In the genomic region with DNA sequence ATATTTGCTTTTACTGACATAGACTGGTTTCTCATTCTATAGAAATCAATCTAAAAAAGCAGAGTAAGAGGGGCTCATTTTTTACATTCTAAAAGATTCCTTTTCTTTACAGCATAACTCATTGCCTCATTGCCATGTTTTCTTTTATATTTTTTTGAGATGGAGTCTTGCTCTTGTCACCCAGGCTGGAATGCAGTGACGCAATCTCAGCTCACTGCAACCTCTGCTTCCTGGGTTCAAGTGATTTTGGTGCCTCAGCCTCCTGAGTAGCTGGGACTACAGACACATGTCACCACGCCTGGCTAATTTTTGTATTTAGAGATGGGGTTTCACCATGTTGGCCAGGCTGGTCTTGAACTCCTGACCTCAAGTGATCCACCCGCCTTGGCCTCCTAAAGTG, we compare ENCODE assay signal across 6 cellular contexts.
A peak's percentile ranks its signal among the peaks of the same experiment; 100 is the strongest.
DNase-seq lines count a peak whose midpoint lies in the region; ATAC-seq, FAIRE-seq and TF ChIP-seq lines count a peak whose summit lies in the region.
"Not testable (repeated sequence)": the region's sequence is repeated elsewhere in the genome, so short reads cannot be mapped to it uniquely, and the experiment has no call there.

No MANE protein-coding gene starts in this region.

- TF ChIP-seq RAD21 in K562 (CRISPR knock-in tag; conservative IDR thresholded peaks at IDR 0.05 in 1 of 2, IDR thresholded peaks at IDR 0.05 in 1 of 2), result not testable (repeated sequence)

- H3K27me3 Mint-ChIP-seq in CD14-positive monocyte (ENCODE audit: low read depth in 3 of 3); HFFc6 (ENCODE audit: insufficient read depth); T-helper 17 cell; effector memory CD8-positive, alpha-beta T cell: not testable (repeated sequence)

- not testable (repeated sequence) for H3K27me3 ChIP-seq in K562 (ENCODE audit: control insufficient read depth in 2 of 2, insufficient read depth in 2 of 2, low read length in 2 of 2); osteoblast (ENCODE audit: insufficient read depth, low read length)

- in situ Hi-C loops in K562 (cut with MboI), result not testable (repeated sequence)

- H3K9me3 ChIP-seq in T-helper 17 cell (ENCODE audit: control insufficient read depth, low read length, poor library complexity, severe bottlenecking); K562 (replicated peaks; ENCODE audit: control insufficient read depth, insufficient read depth, low read depth, low read length); osteoblast (ENCODE audit: low read depth, low read length): not testable (repeated sequence)

- not testable (repeated sequence) for TF ChIP-seq EP300 in K562 (IDR thresholded peaks at IDR 0.05; ENCODE audit: low read length)

- not testable (repeated sequence) for H3K79me2 ChIP-seq in K562 (ENCODE audit: control insufficient read depth, insufficient read depth, low read length); osteoblast (ENCODE audit: insufficient read depth, low read length)

- not testable (repeated sequence) for H3K4me2 ChIP-seq in K562 (ENCODE audit: insufficient read depth, low read length); osteoblast (ENCODE audit: insufficient read depth, low read length)

- BruUV-seq in K562 (replicated peaks; lab: Mats Ljungman, UMichigan), result not testable (repeated sequence)

- H3K27ac ChIP-seq in K562 (ENCODE audit: extremely low read depth, low read depth, low read length), result not testable (repeated sequence)
- peak overlapping the region; percentile 35 for H3K27ac ChIP-seq in osteoblast (ENCODE audit: low read depth, low read length)

- intact Hi-C loops in CD14-positive monocyte (cut with micrococcal nuclease); K562 (cut with micrococcal nuclease): not testable (repeated sequence)

- not testable (repeated sequence) for H3K9me3 Mint-ChIP-seq in CD14-positive monocyte; HFFc6; effector memory CD8-positive, alpha-beta T cell

- not testable (repeated sequence) for H3K9me1 ChIP-seq in K562 (ENCODE audit: control insufficient read depth, insufficient read depth, low read length)

- not testable (repeated sequence) for TF ChIP-seq POLR2A in K562 (conservative IDR thresholded peaks at IDR 0.05)

- H3K4me1 Mint-ChIP-seq in CD14-positive monocyte, result not testable (repeated sequence)
- H3K4me1 Mint-ChIP-seq in HFFc6 (ENCODE audit: low read depth), result peaks cover 35% of the 10 kb centered on the region
- peaks cover 12% of the 10 kb centered on the region for H3K4me1 Mint-ChIP-seq in T-helper 17 cell
- peaks cover 14 to 15% of the 10 kb centered on the region in 2 donors for H3K4me1 Mint-ChIP-seq in effector memory CD8-positive, alpha-beta T cell (ENCODE audit: low read depth in 2 of 2)

- H3K4me3 Mint-ChIP-seq in CD14-positive monocyte; HFFc6; T-helper 17 cell; effector memory CD8-positive, alpha-beta T cell: not testable (repeated sequence)

- DNase-seq in CD14-positive monocyte (ENCODE audit: low spot score); HFFc6; T-helper 17 cell; K562 (ENCODE audit: extremely low read depth in 1 of 4, low spot score in 3 of 4); effector memory CD8-positive, alpha-beta T cell; osteoblast (ENCODE audit: insufficient read length, low spot score, missing footprints): not testable (repeated sequence)

- FAIRE-seq in K562 (lab: Jason Lieb, UNC), result not testable (repeated sequence)

- H4K20me1 ChIP-seq in K562 (replicated peaks; ENCODE audit: control insufficient read depth, insufficient read depth, low read length); osteoblast (ENCODE audit: insufficient read depth, low read length): not testable (repeated sequence)

- H3K4me3 ChIP-seq in K562; osteoblast (ENCODE audit: insufficient read depth, low read length): not testable (repeated sequence)

- not testable (repeated sequence) for H3K9ac ChIP-seq in K562 (ENCODE audit: insufficient read depth in 1 of 2, low read depth in 2 of 2, low read length in 2 of 2)

- POLR2A ChIA-PET in K562 (lab: Yijun Ruan, JAX), result interaction anchor here (0.7 kb wide), 1 partner anchor 49 kb away, joined by 3 read pairs; no protein-coding TSS in a partner anchor

- not testable (repeated sequence) for H3K4me1 ChIP-seq in K562 (replicated peaks in 1 of 2; ENCODE audit: control insufficient read depth in 2 of 2, insufficient read depth in 2 of 2, low read length in 2 of 2)
- peaks cover 20% of the 10 kb centered on the region for H3K4me1 ChIP-seq in osteoblast (ENCODE audit: insufficient read depth, low read length)

- H3K36me3 Mint-ChIP-seq in CD14-positive monocyte (peaks cover 85 to 96% of the 10 kb centered on the region in 2 donors), HFFc6 (ENCODE audit: low read depth) (peaks cover 43% of the 10 kb centered on the region)
- not testable (repeated sequence) for H3K36me3 Mint-ChIP-seq in T-helper 17 cell (ENCODE audit: low read depth)
- peaks cover 55% of the 10 kb centered on the region for H3K36me3 Mint-ChIP-seq in effector memory CD8-positive, alpha-beta T cell (ENCODE audit: insufficient read depth)

- not testable (repeated sequence) for TF ChIP-seq CTCF in CD14-positive monocyte (IDR thresholded peaks at IDR 0.05); HFFc6 (IDR thresholded peaks at IDR 0.05); K562 (IDR thresholded peaks at IDR 0.05 in 2 of 3, conservative IDR thresholded peaks at IDR 0.05 in 1 of 3; ENCODE audit: insufficient read depth in 2 of 3, low read depth in 1 of 3, low read length in 3 of 3); osteoblast (IDR thresholded peaks at IDR 0.05; ENCODE audit: extremely low read depth, low read depth, low read length)

- H3K36me3 ChIP-seq in K562 (ENCODE audit: control insufficient read depth, insufficient read depth, low read length), result not testable (repeated sequence)
- peaks cover 54% of the 10 kb centered on the region for H3K36me3 ChIP-seq in osteoblast (ENCODE audit: insufficient read depth, low read length)

- 50% methylated on average over 1 of the region's 3 CpGs for WGBS in K562 (ENCODE audit: insufficient coverage, low coverage, missing lambda C conversion rate)

- ATAC-seq in T-helper 17 cell; K562; effector memory CD8-positive, alpha-beta T cell (replicated peaks): not testable (repeated sequence)

- CTCF ChIA-PET in K562 (lab: Yijun Ruan, JAX; ENCODE audit: low intra/inter-chr PET ratio), result not testable (repeated sequence)

- peak overlapping the region in 4 of 7 donors; percentile 18 to 59 (median 53) for H3K27ac Mint-ChIP-seq in CD14-positive monocyte
- peak overlapping the region; percentile 45; the same call in 1 of the 2 replicates for H3K27ac Mint-ChIP-seq in HFFc6
- H3K27ac Mint-ChIP-seq in T-helper 17 cell, result peak overlapping the region; percentile 88
- H3K27ac Mint-ChIP-seq in effector memory CD8-positive, alpha-beta T cell, result peak overlapping the region; percentile 66 to 84

- H2AFZ ChIP-seq in K562 (ENCODE audit: low read depth, low read length); osteoblast (ENCODE audit: low read length): not testable (repeated sequence)

TF ChIP-seq in K562, 482 proteins besides CTCF, POLR2A, EP300 and RAD21:
- peak; percentile 27; the same call in 1 of the 2 replicates for TF ChIP-seq CEBPB (tag; IDR thresholded peaks at IDR 0.05)
TF ChIP-seq in K562: peak in this region for 1; not testable (repeated sequence) for 481.
